ENCODE assay signal across 11 cellular contexts in the genomic region with DNA sequence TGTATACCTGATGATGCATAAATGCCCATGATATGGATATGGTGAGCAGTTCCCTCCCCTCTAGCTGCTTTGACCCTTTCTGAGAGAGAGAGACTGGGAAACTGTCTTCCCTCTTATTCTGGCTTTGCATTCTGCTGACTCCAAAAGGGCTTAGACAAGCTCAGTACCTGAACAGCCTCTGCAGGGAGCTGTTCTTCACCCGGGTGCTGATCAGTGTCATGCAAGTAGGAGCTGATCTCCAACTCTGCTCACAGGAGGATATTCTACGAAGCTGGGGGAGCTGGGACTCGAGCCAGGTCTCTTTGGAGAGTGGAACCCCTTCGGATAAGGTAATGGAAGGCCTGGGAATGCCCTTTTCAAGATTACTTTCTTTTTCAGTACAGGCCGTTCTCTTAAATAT.
DNase-seq lines count a peak whose midpoint lies in the region; ATAC-seq, FAIRE-seq and TF ChIP-seq lines count a peak whose summit lies in the region.
"Had no signal": no experiment of that assay in that cellular context is flagged by ENCODE, and none has a peak within 500 bp of the region (broad histone marks: within the 10 kb centered on the region; RNA-seq: fewer than 3 reads in every experiment).

No MANE protein-coding gene starts in this region.

- H3K4me2 ChIP-seq in A549: no peak overlapping the region

- H3K4me1 ChIP-seq in A549 (no peaks in the 10 kb centered on the region), Peyer's patch (no peaks in the 10 kb centered on the region)
- H3K4me1 ChIP-seq: parathyroid adenoma, upper lobe of left lung had no signal

- H3K4me3 ChIP-seq in A549: no peak overlapping the region
- H3K4me3 ChIP-seq in Peyer's patch: no peak overlapping the region
- H3K4me3 ChIP-seq: upper lobe of left lung had no signal

- POLR2A ChIA-PET in A549 (lab: Yijun Ruan, JAX): no interaction called here
- POLR2A ChIA-PET in activated CD8-positive, alpha-beta T cell treated with anti-CD3 and anti-CD28 coated beads, Interleukin-2, amount 10 ng/mL, durations not matched to agents 7 days and 5 days (lab: Charles Lee): no interaction called here

- H3K27ac Mint-ChIP-seq in activated CD8-positive, alpha-beta T cell treated with anti-CD3 and anti-CD28 coated beads, Interleukin-2, amount 10 ng/mL, durations not matched to agents 7 days and 5 days: no peak overlapping the region
- H3K27ac Mint-ChIP-seq: T-helper 1 cell treated with Interleukin-12 subunit alpha and Interleukin-12 subunit beta and Interleukin-4 antibody, amounts not matched to agents 30 μg/mL and 1 μg/mL, for 36 hours had no signal

- H3K27ac ChIP-seq in A549 (no peak overlapping the region), Peyer's patch (no peak overlapping the region)
- H3K27ac ChIP-seq: parathyroid adenoma, upper lobe of left lung had no signal

- no peaks in the 10 kb centered on the region for H3K4me1 Mint-ChIP-seq in activated CD8-positive, alpha-beta T cell treated with anti-CD3 and anti-CD28 coated beads, Interleukin-2, amount 10 ng/mL, durations not matched to agents 7 days and 5 days (ENCODE audit: low read depth)

- TF ChIP-seq POLR2A in A549 (IDR thresholded peaks at IDR 0.05; ENCODE audit: low read length) (no peak), Peyer's patch (IDR thresholded peaks at IDR 0.05) (no peak)

- CTCF ChIA-PET in A549 (lab: Yijun Ruan, JAX): interaction anchor here (0.6 to 2.0 kb wide), 6 partner anchors 7 to 153 kb away, joined by 3 to 4 read pairs (median 4); no protein-coding TSS in a partner anchor
- CTCF ChIA-PET in activated CD8-positive, alpha-beta T cell treated with anti-CD3 and anti-CD28 coated beads, Interleukin-2, amount 10 ng/mL, durations not matched to agents 7 days and 5 days (lab: Charles Lee): interaction anchor here (1.2 kb wide), 1 partner anchor 255 kb away, joined by 3 read pairs; no protein-coding TSS in a partner anchor

- H3K27me3 ChIP-seq in Peyer's patch: no peaks in the 10 kb centered on the region
- H3K27me3 ChIP-seq: upper lobe of left lung had no signal

- ATAC-seq in A549 (peak; percentile 43 to 74; a peak in 1 of 6 replicates), HG02610 (IDR thresholded peaks at IDR 0.05; ENCODE audit: unreplicated experiment) (no peak)
- ATAC-seq in activated CD8-positive, alpha-beta T cell treated with anti-CD3 and anti-CD28 coated beads, Interleukin-2, amount 10 ng/mL, durations not matched to agents 7 days and 5 days: no peak

- no peaks in the 10 kb centered on the region for H3K27me3 Mint-ChIP-seq in activated CD8-positive, alpha-beta T cell treated with anti-CD3 and anti-CD28 coated beads, Interleukin-2, amount 10 ng/mL, durations not matched to agents 7 days and 5 days (ENCODE audit: low read depth)

- H3K9me3 Mint-ChIP-seq in activated CD8-positive, alpha-beta T cell treated with anti-CD3 and anti-CD28 coated beads, Interleukin-2, amount 10 ng/mL, durations not matched to agents 7 days and 5 days (ENCODE audit: insufficient read depth): no peaks in the 10 kb centered on the region

- TF ChIP-seq CTCF in A549 (IDR thresholded peaks at IDR 0.05): no peak
- TF ChIP-seq CTCF in Peyer's patch (IDR thresholded peaks at IDR 0.05): no peak

- no peaks in the 10 kb centered on the region for H3K36me3 ChIP-seq in Peyer's patch
- H3K36me3 ChIP-seq: upper lobe of left lung had no signal

- no peak for TF ChIP-seq EP300 in A549 (IDR thresholded peaks at IDR 0.05)

- H3K36me3 Mint-ChIP-seq in activated CD8-positive, alpha-beta T cell treated with anti-CD3 and anti-CD28 coated beads, Interleukin-2, amount 10 ng/mL, durations not matched to agents 7 days and 5 days (ENCODE audit: low read depth): no peaks in the 10 kb centered on the region

- FAIRE-seq in A549 (lab: Jason Lieb, UNC): no peak

- WGBS in A549 (ENCODE audit: missing lambda C conversion rate): 3% methylated on average over 5 of the region's 5 CpGs

- H3K9me3 ChIP-seq in A549 (peaks cover 18% of the 10 kb centered on the region; the same call in 2 of the 3 replicates), Peyer's patch (no peaks in the 10 kb centered on the region)

- TF ChIP-seq RAD21 in A549 (conservative IDR thresholded peaks at IDR 0.05 in 1 of 2, IDR thresholded peaks at IDR 0.05 in 1 of 2): no peak

- H3K4me3 Mint-ChIP-seq in activated CD8-positive, alpha-beta T cell treated with anti-CD3 and anti-CD28 coated beads, Interleukin-2, amount 10 ng/mL, durations not matched to agents 7 days and 5 days: no peak overlapping the region
- H3K4me3 Mint-ChIP-seq: T-helper 1 cell treated with Interleukin-12 subunit alpha and Interleukin-12 subunit beta and Interleukin-4 antibody, amounts not matched to agents 30 μg/mL and 1 μg/mL, for 36 hours had no signal

- DNase-seq in A549 (ENCODE audit: low read depth in 1 of 2, low spot score in 1 of 2) (peak in 1 of 2 experiments; percentile 22), HS-27A (ENCODE audit: low read depth) (peak; percentile 9), islet precursor cell (peak; percentile 86), Peyer's patch (no peak), NCI-H345 (lab: John Stamatoyannopoulos, UW) (no peak)
- peak; percentile 33 for DNase-seq in activated CD8-positive, alpha-beta T cell treated with anti-CD3 and anti-CD28 coated beads, Interleukin-2, amount 10 ng/mL, durations not matched to agents 7 days and 5 days
- no peak for DNase-seq in NK-92 treated with Interleukin-12 subunit alpha and Interleukin-12 subunit beta, amount 100 ng/mL, for 24 hours (lab: John Stamatoyannopoulos, UW)
- DNase-seq: upper lobe of left lung had no signal

TF ChIP-seq in A549, 52 proteins besides CTCF, POLR2A, EP300 and RAD21:
- no peak for TF ChIP-seq JUNB (IDR thresholded peaks at IDR 0.05)
- peak; percentile 81 for TF ChIP-seq REST (IDR thresholded peaks at IDR 0.05)
TF ChIP-seq in A549: peak in this region for 1.

Comparison
In these comparisons a context has a peak if more than half of its experiments do, and no peak if none do; other contexts are left out.
1. ATAC-seq: peak in A549 (2 of 2); none in activated CD8-positive, alpha-beta T cell treated with anti-CD3 and anti-CD28 coated beads, Interleukin-2, amount 10 ng/mL, durations not matched to agents 7 days and 5 days (single experiment) and HG02610 (single experiment).
2. DNase-seq: peak in HS-27A (single experiment), activated CD8-positive, alpha-beta T cell treated with anti-CD3 and anti-CD28 coated beads, Interleukin-2, amount 10 ng/mL, durations not matched to agents 7 days and 5 days (single experiment) and islet precursor cell (single experiment); none in NK-92 treated with Interleukin-12 subunit alpha and Interleukin-12 subunit beta, amount 100 ng/mL, for 24 hours (single experiment), Peyer's patch (0 of 3) and NCI-H345 (single experiment).